ENCODE assay signal across 11 cellular contexts in genomic region chr2:30631051-30631671, GRCh38.
DNase-seq lines count a peak whose midpoint lies in the region; ATAC-seq, FAIRE-seq and TF ChIP-seq lines count a peak whose summit lies in the region.
"Had no signal": no experiment of that assay in that cellular context is flagged by ENCODE, and none has a peak within 500 bp of the region (broad histone marks: within the 10 kb centered on the region; RNA-seq: fewer than 3 reads in every experiment).

No MANE protein-coding gene starts in this region.

- no TSS peak for BruUV-seq in PC-9 (replicated peaks; lab: Mats Ljungman, UMichigan)

- no peak for TF ChIP-seq CTCF in PC-9 (conservative IDR thresholded peaks at IDR 0.05)
- TF ChIP-seq CTCF in ascending aorta (IDR thresholded peaks at IDR 0.05) = no peak

- FAIRE-seq in GM18507 (lab: Jason Lieb, UNC) = peak; percentile 95

- H3K36me3 ChIP-seq in PC-9 (ENCODE audit: low read depth) (no peaks in the 10 kb centered on the region), ascending aorta (no peaks in the 10 kb centered on the region), HAP-1 (replicated peaks) (no peaks in the 10 kb centered on the region)

- peak; percentile 72 for ATAC-seq in GM21723 (IDR thresholded peaks at IDR 0.05; ENCODE audit: unreplicated experiment)

- no peaks in the 10 kb centered on the region for H3K9me3 ChIP-seq in PC-9 (ENCODE audit: insufficient read depth, low read depth)
- no peaks in the 10 kb centered on the region for H3K9me3 ChIP-seq in ascending aorta
- no peaks in the 10 kb centered on the region for H3K9me3 ChIP-seq in HAP-1

- in situ Hi-C loops in HAP-1 (cut with MboI; ENCODE audit: low sequenced_read_pairs) = no loop called here

- H3K27me3 ChIP-seq in PC-9 (ENCODE audit: insufficient read depth, low read depth) = no peaks in the 10 kb centered on the region
- H3K27me3 ChIP-seq in ascending aorta = no peaks in the 10 kb centered on the region
- H3K27me3 ChIP-seq in HAP-1 (ENCODE audit: low read depth) = no peaks in the 10 kb centered on the region

- no peak overlapping the region for H2AFZ ChIP-seq in PC-9

- no peaks in the 10 kb centered on the region for H3F3A ChIP-seq in PC-9 (ENCODE audit: insufficient read depth, low read depth)

- DNase-seq in GM18507 (ENCODE audit: extremely low spot score, insufficient read length, low read depth) = peak; percentile 17
- peak; percentile 53 for DNase-seq in M059J (ENCODE audit: low read depth)
- DNase-seq in kidney tubule cell (ENCODE audit: low spot score) = peak; percentile 48
- no peak for DNase-seq in kidney glomerular epithelial cell (lab: John Stamatoyannopoulos, UW)
- no peak for DNase-seq in PC-9
- DNase-seq in ascending aorta (ENCODE audit: low spot score in 2 of 2) = no peak
- DNase-seq in HAP-1 (ENCODE audit: low spot score in 2 of 2) = no peak
- DNase-seq: activated CD4-positive, alpha-beta T cell treated with anti-CD3 and anti-CD28 coated beads for 4 hours; foreskin melanocyte; HCEC 1CT had no signal

- H3K4me3 ChIP-seq in PC-9 = no peak overlapping the region
- H3K4me3 ChIP-seq in ascending aorta = no peak overlapping the region
- no peak overlapping the region for H3K4me3 ChIP-seq in HAP-1

- no peak overlapping the region for H3K27ac ChIP-seq in PC-9
- H3K27ac ChIP-seq in ascending aorta = no peak overlapping the region

- CTCF ChIA-PET in PC-9 (lab: Charles Lee) = no interaction called here

- H3K79me2 ChIP-seq in PC-9 (ENCODE audit: low read depth) = no peaks in the 10 kb centered on the region

- no peak overlapping the region for H3K4me2 ChIP-seq in PC-9

- H3K4me1 ChIP-seq in PC-9 (replicated peaks; ENCODE audit: insufficient read depth) = no peaks in the 10 kb centered on the region
- H3K4me1 ChIP-seq in ascending aorta = no peaks in the 10 kb centered on the region
- peaks cover 23% of the 10 kb centered on the region for H3K4me1 ChIP-seq in HAP-1

- intact Hi-C loops in PC-9 (cut with micrococcal nuclease; ENCODE audit: unreplicated experiment) = no loop called here
- intact Hi-C loops in ascending aorta (cut with DNase I) = no loop called here

- POLR2A ChIA-PET in PC-9 (lab: Charles Lee; ENCODE audit: unreplicated experiment) = no interaction called here

- no peaks in the 10 kb centered on the region for H4K20me1 ChIP-seq in PC-9 (ENCODE audit: insufficient read depth)

- H3K9me2 ChIP-seq in PC-9 (ENCODE audit: insufficient read depth) = no peaks in the 10 kb centered on the region

Comparison
In these comparisons a context has a peak if more than half of its experiments do, and no peak if none do; other contexts are left out.
1. DNase-seq: peak in GM18507 (single experiment), M059J (single experiment) and kidney tubule cell (single experiment); none in kidney glomerular epithelial cell (single experiment), PC-9 (0 of 2), ascending aorta (0 of 2) and HAP-1 (0 of 2).